In genomic region chr3:14949126-14949525, GRCh38 we compare ENCODE assay signal across 8 cellular contexts. TPM values are rescaled to one million over a fixed set of nuclear protein-coding genes. Genes with fewer than 3 reads are reported as not detected.
DNase-seq lines count a peak whose midpoint lies in the region; TF ChIP-seq lines count a peak whose summit lies in the region.

No MANE protein-coding gene starts in this region.

- peak overlapping the region; percentile 99 for H3K4me3 ChIP-seq in SJCRH30
- peak overlapping the region; percentile 76 for H3K4me3 ChIP-seq in fibroblast of mammary gland (ENCODE audit: control insufficient read depth, low read depth, low read length)
- peak overlapping the region; percentile 91 to 93 for H3K4me3 ChIP-seq in prostate gland

- H3K27me3 ChIP-seq in SJCRH30: no peaks in the 10 kb centered on the region
- no peaks in the 10 kb centered on the region for H3K27me3 ChIP-seq in prostate gland (replicated peaks; ENCODE audit: insufficient read depth)

- H3K9me3 ChIP-seq in ES-I3 (ENCODE audit: control insufficient read depth, insufficient read depth, low read length) (no peaks in the 10 kb centered on the region), SJCRH30 (replicated peaks) (no peaks in the 10 kb centered on the region), prostate gland (no peaks in the 10 kb centered on the region)

- H3K27ac ChIP-seq in SJCRH30: peak overlapping the region; percentile 100
- H3K27ac ChIP-seq in prostate gland: peak overlapping the region; percentile 98 to 99

- no peak for TF ChIP-seq POLR2A in prostate gland (IDR thresholded peaks at IDR 0.05)

- intact Hi-C loops in prostate gland (cut with DNase I): no loop called here

- H3K9ac ChIP-seq in ES-I3 (ENCODE audit: low read depth, low read length): peak overlapping the region; percentile 77

- H3K36me3 ChIP-seq in ES-I3 (ENCODE audit: insufficient read depth, low read length) (peaks cover 5% of the 10 kb centered on the region; the same call in 1 of the 2 replicates), SJCRH30 (peaks cover 22% of the 10 kb centered on the region), prostate gland (no peaks in the 10 kb centered on the region)

- no peak for TF ChIP-seq CTCF in fibroblast of mammary gland (conservative IDR thresholded peaks at IDR 0.05; ENCODE audit: control insufficient read depth, insufficient read depth, low read depth, low read length)
- no peak for TF ChIP-seq CTCF in prostate gland (IDR thresholded peaks at IDR 0.05)

- H3K4me1 ChIP-seq in ES-I3 (ENCODE audit: insufficient read depth, low read length) (peaks cover 5% of the 10 kb centered on the region; the same call in 1 of the 2 replicates), SJCRH30 (peaks cover 3% of the 10 kb centered on the region; the same call in 1 of the 2 replicates), prostate gland (replicated peaks) (peaks cover 7% of the 10 kb centered on the region)

- 24% methylated on average over 5 of the region's 5 CpGs for whole genome bisulfite sequencing in prostate gland

- DNase-seq in SJCRH30 (no peak), fibroblast of mammary gland (ENCODE audit: low read depth) (peak; percentile 5), prostate gland (ENCODE audit: low spot score) (no peak), DMS 273 treated with DMSO at 0.1 percent for 48 hours (lab: John Stamatoyannopoulos, UW) (no peak), medulla oblongata (ENCODE audit: extremely low spot score) (no peak), NCI-H1092 treated with DMSO at 0.1 percent for 48 hours (lab: John Stamatoyannopoulos, UW) (no peak)
- DNase-seq in stimulated activated CD4-positive, alpha-beta T cell treated with anti-CD3 and anti-CD28 coated beads, Interleukin-1b, Interleukin-23, amount 100 ng/mL, for 48 hours: no peak

RNA-seq across cellular contexts. Expression of gene NR2C2, which starts 1.7 kb away (rescaled TPM):
- 27.0 and 27.2 TPM in 2 replicates for total RNA-seq in SJCRH30 (2014; rRNA removed; shearing (Covaris generic))
- total RNA-seq in prostate gland: 10 to 100 TPM; 36.8 to 78.5 TPM
